28 cellular contexts compared by ENCODE assay signal in genomic region chr14:60628892-60629291, GRCh38. TPM values are rescaled to one million over a fixed set of nuclear protein-coding genes. Genes with fewer than 3 reads are reported as not detected.
"Had no signal": no experiment of that assay in that cellular context is flagged by ENCODE, and none has a peak within 500 bp of the region (broad histone marks: within the 10 kb centered on the region; RNA-seq: fewer than 3 reads in every experiment).

No MANE protein-coding gene starts in this region.

- H3K27me3 ChIP-seq: ovary, right lobe of liver, stomach, thyroid gland, upper lobe of left lung, vagina had no signal

- H3K9me3 Mint-ChIP-seq: naive B cell; naive thymus-derived CD8-positive, alpha-beta T cell; natural killer cell treated with Interleukin-12 subunit alpha and Interleukin-12 subunit beta and Interleukin-15 and Interleukin-18, amount 100 ng/mL, for 72 hours; nephron progenitor cell; neural crest cell; stimulated activated effector memory CD8-positive, alpha-beta T cell treated with anti-CD3 and anti-CD28 coated beads, Interleukin-12 subunit alpha, Interleukin-12 subunit beta, amount 100 ng/mL, for 72 hours; stimulated activated naive B cell treated with anti-CD40 and anti-IgM and Interleukin-4, amounts not matched to agents 10 μg/mL and 1 μg/mL and 100 μg/mL, for 72 hours; stimulated activated naive CD8-positive, alpha-beta T cell treated with anti-CD3 and anti-CD28 coated beads, Interleukin-15, Interleukin-2, amounts not matched to agents 100 ng/mL and 50 ng/mL, for 24 hours had no signal

- FAIRE-seq: small intestine had no signal

- H3K4me3 Mint-ChIP-seq: naive B cell; naive thymus-derived CD8-positive, alpha-beta T cell; natural killer cell treated with Interleukin-12 subunit alpha and Interleukin-12 subunit beta and Interleukin-15 and Interleukin-18, amount 100 ng/mL, for 72 hours; nephron progenitor cell; neural crest cell; stimulated activated effector memory CD8-positive, alpha-beta T cell treated with anti-CD3 and anti-CD28 coated beads, Interleukin-12 subunit alpha, Interleukin-12 subunit beta, amount 100 ng/mL, for 72 hours; stimulated activated naive B cell treated with anti-CD40 and anti-IgM and Interleukin-4, amounts not matched to agents 10 μg/mL and 1 μg/mL and 100 μg/mL, for 72 hours; stimulated activated naive CD8-positive, alpha-beta T cell treated with anti-CD3 and anti-CD28 coated beads, Interleukin-15, Interleukin-2, amounts not matched to agents 100 ng/mL and 50 ng/mL, for 24 hours had no signal

- H3K36me3 ChIP-seq: neutrophil, ovary, prostate gland, right lobe of liver, sigmoid colon, stomach, thoracic aorta, thyroid gland, tibial nerve, upper lobe of left lung, vagina had no signal

- H3K9me3 ChIP-seq: neutrophil, ovary, prostate gland, right lobe of liver, sigmoid colon, stomach, thoracic aorta, thyroid gland, tibial nerve, upper lobe of left lung, vagina had no signal

- H3K4me3 ChIP-seq: ovary, prostate gland, right lobe of liver, sigmoid colon, stomach, thoracic aorta, thyroid gland, tibial nerve, upper lobe of left lung, vagina had no signal

- H3K4me1 Mint-ChIP-seq: neural crest cell had no signal

- H3K27ac Mint-ChIP-seq: naive B cell; naive thymus-derived CD8-positive, alpha-beta T cell; natural killer cell treated with Interleukin-12 subunit alpha and Interleukin-12 subunit beta and Interleukin-15 and Interleukin-18, amount 100 ng/mL, for 72 hours; nephron progenitor cell; stimulated activated effector memory CD8-positive, alpha-beta T cell treated with anti-CD3 and anti-CD28 coated beads, Interleukin-12 subunit alpha, Interleukin-12 subunit beta, amount 100 ng/mL, for 72 hours; stimulated activated naive B cell treated with anti-CD40 and anti-IgM and Interleukin-4, amounts not matched to agents 10 μg/mL and 1 μg/mL and 100 μg/mL, for 72 hours; stimulated activated naive CD8-positive, alpha-beta T cell treated with anti-CD3 and anti-CD28 coated beads, Interleukin-15, Interleukin-2, amounts not matched to agents 100 ng/mL and 50 ng/mL, for 24 hours had no signal

- H3K27ac ChIP-seq: neutrophil, ovary, prostate gland, right lobe of liver, sigmoid colon, stomach, thoracic aorta, thyroid gland, tibial nerve, upper lobe of left lung, vagina had no signal

- H3K36me3 Mint-ChIP-seq: naive B cell; naive thymus-derived CD8-positive, alpha-beta T cell; natural killer cell treated with Interleukin-12 subunit alpha and Interleukin-12 subunit beta and Interleukin-15 and Interleukin-18, amount 100 ng/mL, for 72 hours; stimulated activated effector memory CD8-positive, alpha-beta T cell treated with anti-CD3 and anti-CD28 coated beads, Interleukin-12 subunit alpha, Interleukin-12 subunit beta, amount 100 ng/mL, for 72 hours; stimulated activated naive B cell treated with anti-CD40 and anti-IgM and Interleukin-4, amounts not matched to agents 10 μg/mL and 1 μg/mL and 100 μg/mL, for 72 hours had no signal

- H3K4me1 ChIP-seq: prostate gland, right lobe of liver, sigmoid colon, thyroid gland, vagina had no signal

- DNase-seq: naive B cell; naive thymus-derived CD8-positive, alpha-beta T cell; nephron progenitor cell; nucleus accumbens; ovary; right cardiac atrium; right lobe of liver; sigmoid colon; small intestine; stimulated activated CD4-positive, alpha-beta T cell treated with anti-CD3 and anti-CD28 coated beads, Interleukin-15, amount 100 ng/mL, for 24 hours; stimulated activated CD4-positive, alpha-beta T cell treated with anti-CD3 and anti-CD28 coated beads, Interleukin-2, amount 100 ng/mL, for 24 hours; stimulated activated CD4-positive, alpha-beta T cell treated with anti-CD3 and anti-CD28 coated beads, Interleukin-2, amount 100 ng/mL, for 48 hours; stimulated activated CD4-positive, alpha-beta T cell treated with anti-CD3 and anti-CD28 coated beads, Interleukin-4, amount 100 ng/mL, for 24 hours; stimulated activated naive B cell treated with anti-CD40 and anti-IgM and Interleukin-4, amounts not matched to agents 10 μg/mL and 1 μg/mL and 100 μg/mL, for 72 hours; stimulated activated naive CD4-positive, alpha-beta T cell treated with Interleukin-2 at 50 U/mL for 16 hours; stomach; thyroid gland; trophoblast cell; upper lobe of left lung had no signal

- ATAC-seq: naive thymus-derived CD8-positive, alpha-beta T cell; natural killer cell treated with Interleukin-12 subunit alpha and Interleukin-12 subunit beta and Interleukin-15 and Interleukin-18, amount 100 ng/mL, for 72 hours; right cardiac atrium; right lobe of liver; stimulated activated effector memory CD8-positive, alpha-beta T cell treated with anti-CD3 and anti-CD28 coated beads, Interleukin-12 subunit alpha, Interleukin-12 subunit beta, amount 100 ng/mL, for 72 hours; stimulated activated naive B cell treated with anti-CD40 and anti-IgM and Interleukin-4, amounts not matched to agents 10 μg/mL and 1 μg/mL and 100 μg/mL, for 72 hours had no signal

RNA-seq across cellular contexts. Expression of gene SIX1, which starts 20.4 kb away (rescaled TPM):
- total RNA-seq: naive thymus-derived CD8-positive, alpha-beta T cell; natural killer cell treated with Interleukin-12 subunit alpha and Interleukin-12 subunit beta and Interleukin-15 and Interleukin-18, amount 100 ng/mL, for 72 hours; right cardiac atrium; right lobe of liver had no signal
- polyA plus RNA-seq: naive thymus-derived CD8-positive, alpha-beta T cell had no signal
